ENCODE assay signal across 9 cellular contexts in genomic region chr11:118918128-118918685, GRCh38. TPM values are rescaled to one million over a fixed set of nuclear protein-coding genes. Genes with fewer than 3 reads are reported as not detected.
DNase-seq lines count a peak whose midpoint lies in the region; ATAC-seq and TF ChIP-seq lines count a peak whose summit lies in the region.
"Had no signal": no experiment of that assay in that cellular context is flagged by ENCODE, and none has a peak within 500 bp of the region (broad histone marks: within the 10 kb centered on the region; RNA-seq: fewer than 3 reads in every experiment).

No MANE protein-coding gene starts in this region.

- H3K27ac ChIP-seq in heart right ventricle, result peak overlapping the region; percentile 83 to 98 (median 94)

- H3K9me3 ChIP-seq in heart right ventricle, result no peaks in the 10 kb centered on the region

- no peak for ATAC-seq in activated naive CD8-positive, alpha-beta T cell treated with anti-CD3 and anti-CD28 coated beads, Interleukin-2, amount 10 ng/mL, durations not matched to agents 7 days and 5 days (ENCODE audit: low read depth)
- ATAC-seq in heart right ventricle (peak; percentile 1 to 31 (median 19)), HG03175 (IDR thresholded peaks at IDR 0.05; ENCODE audit: unreplicated experiment) (no peak)

- peak overlapping the region; percentile 98 for H3K27ac Mint-ChIP-seq in activated naive CD8-positive, alpha-beta T cell treated with anti-CD3 and anti-CD28 coated beads, Interleukin-2, amount 10 ng/mL, durations not matched to agents 7 days and 5 days

- peak overlapping the region; percentile 84 for H3K4me3 Mint-ChIP-seq in activated naive CD8-positive, alpha-beta T cell treated with anti-CD3 and anti-CD28 coated beads, Interleukin-2, amount 10 ng/mL, durations not matched to agents 7 days and 5 days

- H3K27me3 ChIP-seq in heart right ventricle, result no peaks in the 10 kb centered on the region

- peak overlapping the region in 9 of 10 donors; percentile 19 to 41 (median 30) for H3K4me3 ChIP-seq in heart right ventricle

- intact Hi-C loops in heart right ventricle (cut with DNase I), result no loop called here

- H3K36me3 ChIP-seq in heart right ventricle, result no peaks in the 10 kb centered on the region

- H3K9me3 Mint-ChIP-seq in activated naive CD8-positive, alpha-beta T cell treated with anti-CD3 and anti-CD28 coated beads, Interleukin-2, amount 10 ng/mL, durations not matched to agents 7 days and 5 days, result no peaks in the 10 kb centered on the region

- TF ChIP-seq CTCF in heart right ventricle (IDR thresholded peaks at IDR 0.05), result no peak

- no peaks in the 10 kb centered on the region for H3K27me3 Mint-ChIP-seq in activated naive CD8-positive, alpha-beta T cell treated with anti-CD3 and anti-CD28 coated beads, Interleukin-2, amount 10 ng/mL, durations not matched to agents 7 days and 5 days

- 4 to 5% methylated on average over 14 of the region's 14 CpGs for WGBS in heart right ventricle, 2 donors

- POLR2A ChIA-PET in activated naive CD8-positive, alpha-beta T cell treated with anti-CD3 and anti-CD28 coated beads, Interleukin-2, amount 10 ng/mL, durations not matched to agents 7 days and 5 days (lab: Charles Lee), result no interaction called here

- H3K36me3 Mint-ChIP-seq in activated naive CD8-positive, alpha-beta T cell treated with anti-CD3 and anti-CD28 coated beads, Interleukin-2, amount 10 ng/mL, durations not matched to agents 7 days and 5 days, result peaks cover 2% of the 10 kb centered on the region

- H3K4me1 Mint-ChIP-seq in activated naive CD8-positive, alpha-beta T cell treated with anti-CD3 and anti-CD28 coated beads, Interleukin-2, amount 10 ng/mL, durations not matched to agents 7 days and 5 days, result peaks cover 76% of the 10 kb centered on the region

- peaks cover 83 to 99% (median 98%) of the 10 kb centered on the region in 9 donors for H3K4me1 ChIP-seq in heart right ventricle

- DNase-seq in DMS153 (lab: John Stamatoyannopoulos, UW) (peak; percentile 71), NCI-H1417 (lab: John Stamatoyannopoulos, UW) (peak; percentile 25 to 89 (median 86)), heart right ventricle (peak; percentile 75 to 80), renal cortical epithelial cell (ENCODE audit: low read depth) (peak; percentile 92), NCI-H1048 (lab: John Stamatoyannopoulos, UW) (no peak), NOMO-1 treated with DMSO at 0.1 percent for 48 hours (lab: John Stamatoyannopoulos, UW; ENCODE audit: unreplicated experiment) (no peak)
- peak; percentile 60 for DNase-seq in activated naive CD8-positive, alpha-beta T cell treated with anti-CD3 and anti-CD28 coated beads, Interleukin-2, amount 10 ng/mL, durations not matched to agents 7 days and 5 days

RNA-seq across cellular contexts. Expression of gene BCL9L, which starts 7.5 kb away (rescaled TPM):
- 100 to 1,000 TPM; 116 to 128 TPM for total RNA-seq in activated naive CD8-positive, alpha-beta T cell treated with anti-CD3 and anti-CD28 coated beads, Interleukin-2, amount 10 ng/mL, durations not matched to agents 7 days and 5 days
- total RNA-seq in heart right ventricle, result 10 to 100 TPM; 29.4 to 57.7 (median 40.8) TPM
- polyA plus RNA-seq in heart right ventricle, result 10 to 100 TPM; 24.0 to 24.2 TPM
- total RNA-seq in renal cortical epithelial cell, result 22.6 and 44.8 TPM in 2 replicates

RNA-seq across cellular contexts. Expression of gene CXCR5, which starts 34.5 kb away (rescaled TPM):
- 1 to 10 TPM; 1.9 to 2.2 TPM for total RNA-seq in activated naive CD8-positive, alpha-beta T cell treated with anti-CD3 and anti-CD28 coated beads, Interleukin-2, amount 10 ng/mL, durations not matched to agents 7 days and 5 days
- total RNA-seq in heart right ventricle, result under 1 TPM in 1 of 10 donors, not detected in 9; 0.16 TPM
- under 1 TPM; 0.22 to 0.58 TPM for polyA plus RNA-seq in heart right ventricle
- not detected in 2 replicates for total RNA-seq in renal cortical epithelial cell

RNA-seq across cellular contexts. Expression of gene UPK2, which starts 37.9 kb away (rescaled TPM):
- total RNA-seq in activated naive CD8-positive, alpha-beta T cell treated with anti-CD3 and anti-CD28 coated beads, Interleukin-2, amount 10 ng/mL, durations not matched to agents 7 days and 5 days, result under 1 TPM in 1 of 2 experiments, not detected in 1; 0.44 TPM
- not detected for total RNA-seq in heart right ventricle
- under 1 TPM in 1 of 2 donors, not detected in 1; 0.04 TPM for polyA plus RNA-seq in heart right ventricle
- 0.10 TPM in 1 of 2 replicates, not detected in the other for total RNA-seq in renal cortical epithelial cell
- total RNA-seq: T-helper 1 cell treated with Interleukin-12 subunit alpha and Interleukin-12 subunit beta and Interleukin-4 antibody, amounts not matched to agents 30 ng/mL and 1 ng/mL, for 36 hours had no signal

RNA-seq across cellular contexts. Expression of gene FOXR1, which starts 53.4 kb away (rescaled TPM):
- not detected for total RNA-seq in activated naive CD8-positive, alpha-beta T cell treated with anti-CD3 and anti-CD28 coated beads, Interleukin-2, amount 10 ng/mL, durations not matched to agents 7 days and 5 days
- total RNA-seq in heart right ventricle (not detected), renal cortical epithelial cell (not detected in 2 replicates)
- not detected for polyA plus RNA-seq in heart right ventricle
- total RNA-seq: T-helper 1 cell treated with Interleukin-12 subunit alpha and Interleukin-12 subunit beta and Interleukin-4 antibody, amounts not matched to agents 30 ng/mL and 1 ng/mL, for 36 hours had no signal

Comparison
In these comparisons a context has a peak if more than half of its experiments do, and no peak if none do; other contexts are left out.
1. DNase-seq: peak in DMS153 (single experiment), NCI-H1417 (3 of 3), activated naive CD8-positive, alpha-beta T cell treated with anti-CD3 and anti-CD28 coated beads, Interleukin-2, amount 10 ng/mL, durations not matched to agents 7 days and 5 days (single experiment), heart right ventricle (2 of 2) and renal cortical epithelial cell (single experiment); none in NCI-H1048 (single experiment) and NOMO-1 treated with DMSO at 0.1 percent for 48 hours (single experiment).
2. ATAC-seq: peak in heart right ventricle (8 of 8); none in activated naive CD8-positive, alpha-beta T cell treated with anti-CD3 and anti-CD28 coated beads, Interleukin-2, amount 10 ng/mL, durations not matched to agents 7 days and 5 days (single experiment) and HG03175 (single experiment).